ENCODE assay signal across 8 cellular contexts in the genomic region with DNA sequence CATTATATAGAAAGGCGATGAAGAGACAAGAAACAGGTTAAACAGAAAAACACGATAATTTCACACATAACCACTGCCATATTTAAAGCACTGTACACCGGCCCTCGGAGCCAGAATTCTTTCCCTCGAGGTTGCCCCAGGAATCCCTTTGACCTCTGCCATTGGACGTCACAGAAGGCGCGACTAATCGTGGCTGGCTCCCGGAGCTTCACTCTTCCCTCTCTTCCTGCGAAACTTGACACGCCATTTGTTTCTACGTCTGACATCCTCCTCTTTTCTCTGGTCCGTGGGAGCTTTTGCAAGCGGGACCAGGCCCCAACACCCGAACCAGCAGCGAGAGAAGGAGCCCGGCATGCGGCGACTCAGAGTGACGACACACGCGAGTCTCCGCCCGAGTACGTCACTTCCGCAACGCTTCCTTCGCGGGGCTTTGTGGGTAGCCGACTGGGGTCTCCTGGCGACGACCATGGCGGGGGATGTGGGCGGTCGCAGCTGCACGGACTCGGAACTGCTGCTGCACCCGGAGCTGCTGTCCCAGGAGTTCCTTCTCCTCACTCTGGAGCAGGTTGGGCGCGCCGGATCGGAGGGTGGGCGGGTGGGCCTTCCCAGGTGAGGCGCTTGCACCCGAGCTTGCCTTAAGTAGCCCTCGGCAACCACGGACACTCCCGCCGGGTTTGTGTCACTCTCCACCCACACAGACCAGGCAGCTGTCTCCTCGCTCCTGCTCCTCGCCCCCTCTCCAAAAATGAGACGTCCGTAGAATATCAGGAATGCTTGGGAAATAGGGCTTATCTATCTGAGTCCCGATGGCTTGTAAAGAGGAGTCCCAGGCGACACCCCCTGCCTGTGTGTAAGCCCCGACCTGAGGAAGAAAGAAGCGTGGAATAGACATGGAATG. TPM values are rescaled to one million over a fixed set of nuclear protein-coding genes. Genes with fewer than 3 reads are reported as not detected.
DNase-seq lines count a peak whose midpoint lies in the region; ATAC-seq and TF ChIP-seq lines count a peak whose summit lies in the region.

Gene C2orf49 (plus strand): TSS at position 419 of the 898 bp plus-strand sequence. CDS start 48 bp downstream, at position 467.

- POLR2A ChIA-PET in Caco-2 (lab: Charles Lee) = interaction anchor here (1.7 kb wide), 1 partner anchor 8 kb away, joined by 6 read pairs; the partner anchor contains the start of gene TGFBRAP1

- H3K36me3 Mint-ChIP-seq in Caco-2 (ENCODE audit: insufficient read depth, unreplicated experiment) = peaks cover 28% of the 10 kb centered on the region
- H3K36me3 Mint-ChIP-seq in endodermal cell (ENCODE audit: low read depth) = peaks cover 21% of the 10 kb centered on the region

- peak within 1 kb of the TSS; percentile 86 for H3K4me3 Mint-ChIP-seq in Caco-2 (ENCODE audit: unreplicated experiment)
- peak within 1 kb of the TSS; percentile 95 for H3K4me3 Mint-ChIP-seq in endodermal cell

- H3K9ac ChIP-seq in endodermal cell (ENCODE audit: extremely low read depth, low read length, poor library complexity, severe bottlenecking) (peak within 1 kb of the TSS; percentile 99), mesendoderm (ENCODE audit: low read length) (peak within 1 kb of the TSS; percentile 90)

- peak; percentile 94 for ATAC-seq in GM21381 (IDR thresholded peaks at IDR 0.05; ENCODE audit: unreplicated experiment)

- H3K4me1 Mint-ChIP-seq in Caco-2 (ENCODE audit: low read depth, unreplicated experiment) (peaks cover 7% of the 10 kb centered on the region), endodermal cell (peaks cover 24% of the 10 kb centered on the region)

- H3K4me1 ChIP-seq in Caco-2 (peaks cover 8% of the 10 kb centered on the region; the same call in 1 of the 2 replicates), endodermal cell (ENCODE audit: control insufficient read depth, insufficient read depth, low read length) (peaks cover 5% of the 10 kb centered on the region), mesendoderm (ENCODE audit: control insufficient read depth, low read depth, low read length) (peaks cover 2% of the 10 kb centered on the region)

- peaks cover 2% of the 10 kb centered on the region; the same call in 1 of the 2 replicates for H3K36me3 ChIP-seq in Caco-2 (ENCODE audit: control insufficient read depth, insufficient read depth, low read length)
- peaks cover 27% of the 10 kb centered on the region for H3K36me3 ChIP-seq in endodermal cell (ENCODE audit: control insufficient read depth, insufficient read depth, low read length)
- peaks cover 4% of the 10 kb centered on the region for H3K36me3 ChIP-seq in mesendoderm (ENCODE audit: control insufficient read depth, insufficient read depth, low read length)

- H2AK5ac ChIP-seq in mesendoderm (ENCODE audit: low read length) = no peak within 1 kb of the TSS

- H3K4ac ChIP-seq in mesendoderm (ENCODE audit: low read depth, low read length) = peak within 1 kb of the TSS; percentile 44

- H3K79me2 ChIP-seq in mesendoderm (ENCODE audit: control insufficient read depth, insufficient read depth, low read length) = peaks cover 22% of the 10 kb centered on the region

- DNase-seq in Caco-2 (peak; percentile 91), HUDEP-2 (lab: John Stamatoyannopoulos, UW; ENCODE audit: unreplicated experiment in 76 of 76) (peak in 74 of 76 experiments; percentile 14 to 93 (median 68)), NOMO-1 treated with dmso at 0.1 percent for 144 hours (lab: John Stamatoyannopoulos, UW; ENCODE audit: unreplicated experiment) (peak; percentile 86), endodermal cell (peak; percentile 97), mesendoderm (peak; percentile 96)
- peak; percentile 71 to 84 (median 83) for DNase-seq in activated CD8-positive, alpha-beta memory T cell treated with anti-CD3 and anti-CD28 coated beads for 48 hours (ENCODE audit: low read depth in 2 of 3, low spot score in 2 of 3)
- peak; percentile 83 for DNase-seq in stimulated activated CD8-positive, alpha-beta memory T cell treated with anti-CD3 and anti-CD28 coated beads, Interleukin-15, amount 100 ng/mL, for 1 hour (ENCODE audit: low read depth)

- peak within 1 kb of the TSS; percentile 97 for H3K56ac ChIP-seq in mesendoderm (ENCODE audit: low read length)

- CTCF ChIA-PET in Caco-2 (lab: Charles Lee) = no interaction called here

- no peak within 1 kb of the TSS for H3K23ac ChIP-seq in mesendoderm (ENCODE audit: low read length)

- H2BK120ac ChIP-seq in mesendoderm (ENCODE audit: low read depth, low read length) = no peak within 1 kb of the TSS

- no peaks in the 10 kb centered on the region for H3K9me3 Mint-ChIP-seq in Caco-2 (ENCODE audit: unreplicated experiment)
- no peaks in the 10 kb centered on the region for H3K9me3 Mint-ChIP-seq in endodermal cell

- peak within 1 kb of the TSS; percentile 99 for H3K27ac ChIP-seq in endodermal cell (ENCODE audit: low read depth, low read length)
- H3K27ac ChIP-seq in mesendoderm (ENCODE audit: low read depth, low read length) = peak within 1 kb of the TSS; percentile 95

- H3K4me3 ChIP-seq in Caco-2 (ENCODE audit: low read depth, low read length) (peak within 1 kb of the TSS; percentile 90), endodermal cell (ENCODE audit: low read length) (peak within 1 kb of the TSS; percentile 92), mesendoderm (ENCODE audit: low read length) (peak within 1 kb of the TSS; percentile 94)

- H4K8ac ChIP-seq in mesendoderm (ENCODE audit: low read depth, low read length) = peak within 1 kb of the TSS; percentile 99

- peak within 1 kb of the TSS; percentile 36 for H4K5ac ChIP-seq in mesendoderm (ENCODE audit: low read length)

- no TSS peak for BruUV-seq in Caco-2 (replicated peaks; lab: Mats Ljungman, UMichigan)

- no peaks in the 10 kb centered on the region for H3K27me3 Mint-ChIP-seq in Caco-2 (ENCODE audit: insufficient read depth, unreplicated experiment)
- no peaks in the 10 kb centered on the region for H3K27me3 Mint-ChIP-seq in endodermal cell (ENCODE audit: insufficient read depth)

- H3K27me3 ChIP-seq in Caco-2 (replicated peaks; ENCODE audit: control insufficient read depth, insufficient read depth, low read length) (no peaks in the 10 kb centered on the region), endodermal cell (ENCODE audit: control insufficient read depth, insufficient read depth, low read length, poor library complexity, severe bottlenecking) (no peaks in the 10 kb centered on the region), mesendoderm (ENCODE audit: insufficient read depth, low read length, poor library complexity) (no peaks in the 10 kb centered on the region)

- no peak within 1 kb of the TSS for H2BK5ac ChIP-seq in mesendoderm (ENCODE audit: low read length)

- intact Hi-C loops in Caco-2 (cut with micrococcal nuclease; ENCODE audit: unreplicated experiment) = loop anchor here (2.0 kb wide), 1 partner anchor 61 kb away; the partner anchor contains the start of gene FHL2

- 0% methylated on average over 19 to 58 of the region's 58 CpGs for WGBS in endodermal cell (ENCODE audit: insufficient coverage in 1 of 2, insufficient read length in 1 of 2), 2 experiments
- WGBS in mesendoderm (ENCODE audit: extremely low coverage, insufficient coverage, low lambda C conversion rate) = no CpG with 5 or more reads among the region's 58 CpGs

- H3K18ac ChIP-seq in mesendoderm (ENCODE audit: low read length) = peak within 1 kb of the TSS; percentile 75

- H3K27ac Mint-ChIP-seq in Caco-2 (ENCODE audit: unreplicated experiment) (peak within 1 kb of the TSS; percentile 100), endodermal cell (peak within 1 kb of the TSS; percentile 100)

- TF ChIP-seq CTCF in Caco-2 (IDR thresholded peaks at IDR 0.05; ENCODE audit: insufficient read depth in 1 of 2, low read depth in 1 of 2, low read length in 1 of 2, severe bottlenecking in 1 of 2, unreplicated experiment in 1 of 2) (no peak), endodermal cell (conservative IDR thresholded peaks at IDR 0.05) (no peak)

- H3K79me1 ChIP-seq in mesendoderm (ENCODE audit: low read length) = peaks cover 15% of the 10 kb centered on the region

- H3K4me2 ChIP-seq in mesendoderm (ENCODE audit: low read length) = peak within 1 kb of the TSS; percentile 99

- H2BK15ac ChIP-seq in mesendoderm (replicated peaks; ENCODE audit: low read depth) = no peak within 1 kb of the TSS

- H3K9me3 ChIP-seq in Caco-2 (no peaks in the 10 kb centered on the region), endodermal cell (ENCODE audit: control insufficient read depth, low read length) (no peaks in the 10 kb centered on the region)

RNA-seq across cellular contexts. Expression of gene C2orf49, which starts in this region (rescaled TPM):
- 21.1 and 24.8 TPM in 2 replicates for total RNA-seq in Caco-2 (2022)
- total RNA-seq in endodermal cell = 10 to 100 TPM; 18.1 to 22.2 TPM
- polyA plus RNA-seq in endodermal cell (2013, experiment 1 of 2) = 20.8 TPM
- polyA plus RNA-seq in endodermal cell (2013, experiment 2 of 2) = 22.3 TPM
- 16.4 TPM for polyA plus RNA-seq in mesendoderm (2013, experiment 1 of 2)
- polyA plus RNA-seq in mesendoderm (2013, experiment 2 of 2) = 15.7 TPM

Comparison
In these comparisons a context has a peak if more than half of its experiments do, and no peak if none do; other contexts are left out.
1. Peak in every context shown above with its lines: DNase-seq, ATAC-seq, H3K4me3 ChIP-seq and H3K27ac ChIP-seq.